ENCODE assay signal across 1 cellular context in the genomic region with DNA sequence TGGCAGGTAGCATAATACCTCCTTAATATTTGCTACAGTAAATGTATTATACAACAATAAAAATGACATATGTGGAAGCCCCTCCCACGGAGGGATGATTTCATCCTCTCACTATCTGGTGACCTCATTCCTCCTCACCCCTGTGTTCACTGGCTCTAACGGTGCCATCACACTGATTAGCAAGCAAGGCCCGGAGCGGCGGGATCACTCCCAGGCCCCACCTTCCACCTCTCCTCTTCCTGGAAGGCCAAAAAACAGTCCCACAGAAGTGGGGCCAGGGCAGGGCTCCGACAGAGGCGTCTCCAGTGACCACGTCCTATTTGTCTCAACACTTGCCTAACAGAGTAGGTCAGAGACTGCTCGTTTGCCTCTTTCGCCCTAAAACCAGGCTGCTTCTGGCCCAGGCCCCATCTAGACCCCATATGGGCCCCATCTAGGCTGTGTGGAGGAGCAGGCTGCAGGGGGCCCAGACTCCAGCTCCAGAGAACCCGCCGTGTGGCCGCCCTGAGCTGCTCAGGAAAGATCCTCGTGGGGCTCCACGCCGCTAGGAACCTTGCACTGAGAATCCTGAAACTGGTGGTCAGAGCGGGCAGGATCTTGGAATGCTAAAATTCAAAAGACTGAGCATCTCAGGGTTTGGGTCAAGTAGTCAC.
TF ChIP-seq lines count a peak whose summit lies in the region.

No MANE protein-coding gene starts in this region.

TF ChIP-seq in K562, 482 proteins besides CTCF, POLR2A, EP300 and RAD21 (continued from another document and continues in another):
- TF ChIP-seq, protein P1, sequence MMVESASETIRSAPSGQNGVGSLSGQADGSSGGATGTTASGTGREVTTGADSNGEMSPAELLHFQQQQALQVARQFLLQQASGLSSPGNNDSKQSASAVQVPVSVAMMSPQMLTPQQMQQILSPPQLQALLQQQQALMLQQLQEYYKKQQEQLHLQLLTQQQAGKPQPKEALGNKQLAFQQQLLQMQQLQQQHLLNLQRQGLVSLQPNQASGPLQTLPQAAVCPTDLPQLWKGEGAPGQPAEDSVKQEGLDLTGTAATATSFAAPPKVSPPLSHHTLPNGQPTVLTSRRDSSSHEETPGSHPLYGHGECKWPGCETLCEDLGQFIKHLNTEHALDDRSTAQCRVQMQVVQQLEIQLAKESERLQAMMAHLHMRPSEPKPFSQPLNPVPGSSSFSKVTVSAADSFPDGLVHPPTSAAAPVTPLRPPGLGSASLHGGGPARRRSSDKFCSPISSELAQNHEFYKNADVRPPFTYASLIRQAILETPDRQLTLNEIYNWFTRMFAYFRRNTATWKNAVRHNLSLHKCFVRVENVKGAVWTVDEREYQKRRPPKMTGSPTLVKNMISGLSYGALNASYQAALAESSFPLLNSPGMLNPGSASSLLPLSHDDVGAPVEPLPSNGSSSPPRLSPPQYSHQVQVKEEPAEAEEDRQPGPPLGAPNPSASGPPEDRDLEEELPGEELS (CRISPR knock-in tag; IDR thresholded peaks at IDR 0.05; ENCODE audit: borderline replicate concordance) = peak; percentile 55; the same call in 1 of the 2 replicates
- TF ChIP-seq FOXJ2 (tag; IDR thresholded peaks at IDR 0.05) = no peak
- TF ChIP-seq ZNF239 (CRISPR knock-in tag; IDR thresholded peaks at IDR 0.05) = no peak
- no peak for TF ChIP-seq BRF1 (IDR thresholded peaks at IDR 0.05; ENCODE audit: borderline replicate concordance, extremely low read depth, insufficient read length)
- no peak for TF ChIP-seq SREBF2 (CRISPR knock-in tag; IDR thresholded peaks at IDR 0.05)
- no peak; the same call in 1 of the 2 replicates for TF ChIP-seq CBX1 (IDR thresholded peaks at IDR 0.05; ENCODE audit: low read depth)
- peak; percentile 24 to 89; a peak in 2 of 4 replicates for TF ChIP-seq TBL1XR1 (IDR thresholded peaks at IDR 0.05; ENCODE audit: low read length in 2 of 2)
- TF ChIP-seq FOS (IDR thresholded peaks at IDR 0.05; ENCODE audit: extremely low read depth, insufficient read length) = no peak
- peak; percentile 44; the same call in 1 of the 2 replicates for TF ChIP-seq ZBTB7A (IDR thresholded peaks at IDR 0.05; ENCODE audit: borderline replicate concordance, control insufficient read depth, low read depth, low read length)
- TF ChIP-seq HEY1 (CRISPR knock-in tag; IDR thresholded peaks at IDR 0.05; ENCODE audit: borderline replicate concordance) = no peak
- TF ChIP-seq, protein P2, sequence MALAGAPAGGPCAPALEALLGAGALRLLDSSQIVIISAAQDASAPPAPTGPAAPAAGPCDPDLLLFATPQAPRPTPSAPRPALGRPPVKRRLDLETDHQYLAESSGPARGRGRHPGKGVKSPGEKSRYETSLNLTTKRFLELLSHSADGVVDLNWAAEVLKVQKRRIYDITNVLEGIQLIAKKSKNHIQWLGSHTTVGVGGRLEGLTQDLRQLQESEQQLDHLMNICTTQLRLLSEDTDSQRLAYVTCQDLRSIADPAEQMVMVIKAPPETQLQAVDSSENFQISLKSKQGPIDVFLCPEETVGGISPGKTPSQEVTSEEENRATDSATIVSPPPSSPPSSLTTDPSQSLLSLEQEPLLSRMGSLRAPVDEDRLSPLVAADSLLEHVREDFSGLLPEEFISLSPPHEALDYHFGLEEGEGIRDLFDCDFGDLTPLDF (CRISPR knock-in tag; IDR thresholded peaks at IDR 0.05) = no peak
- TF ChIP-seq, protein P3, sequence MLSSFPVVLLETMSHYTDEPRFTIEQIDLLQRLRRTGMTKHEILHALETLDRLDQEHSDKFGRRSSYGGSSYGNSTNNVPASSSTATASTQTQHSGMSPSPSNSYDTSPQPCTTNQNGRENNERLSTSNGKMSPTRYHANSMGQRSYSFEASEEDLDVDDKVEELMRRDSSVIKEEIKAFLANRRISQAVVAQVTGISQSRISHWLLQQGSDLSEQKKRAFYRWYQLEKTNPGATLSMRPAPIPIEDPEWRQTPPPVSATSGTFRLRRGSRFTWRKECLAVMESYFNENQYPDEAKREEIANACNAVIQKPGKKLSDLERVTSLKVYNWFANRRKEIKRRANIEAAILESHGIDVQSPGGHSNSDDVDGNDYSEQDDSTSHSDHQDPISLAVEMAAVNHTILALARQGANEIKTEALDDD (IDR thresholded peaks at IDR 0.05) = no peak; the same call in 1 of the 2 replicates
- TF ChIP-seq ZNF551 (CRISPR knock-in tag; IDR thresholded peaks at IDR 0.05) = no peak
- TF ChIP-seq, protein P4, sequence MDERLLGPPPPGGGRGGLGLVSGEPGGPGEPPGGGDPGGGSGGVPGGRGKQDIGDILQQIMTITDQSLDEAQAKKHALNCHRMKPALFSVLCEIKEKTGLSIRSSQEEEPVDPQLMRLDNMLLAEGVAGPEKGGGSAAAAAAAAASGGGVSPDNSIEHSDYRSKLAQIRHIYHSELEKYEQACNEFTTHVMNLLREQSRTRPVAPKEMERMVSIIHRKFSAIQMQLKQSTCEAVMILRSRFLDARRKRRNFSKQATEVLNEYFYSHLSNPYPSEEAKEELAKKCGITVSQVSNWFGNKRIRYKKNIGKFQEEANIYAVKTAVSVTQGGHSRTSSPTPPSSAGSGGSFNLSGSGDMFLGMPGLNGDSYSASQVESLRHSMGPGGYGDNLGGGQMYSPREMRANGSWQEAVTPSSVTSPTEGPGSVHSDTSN (CRISPR knock-in tag; IDR thresholded peaks at IDR 0.05; ENCODE audit: low read depth) = no peak
- TF ChIP-seq, protein P4 (tag; conservative IDR thresholded peaks at IDR 0.05; ENCODE audit: low read depth) = no peak
- no peak for TF ChIP-seq ZNF699 (CRISPR knock-in tag; IDR thresholded peaks at IDR 0.05; ENCODE audit: insufficient replicate concordance)
- no peak for TF ChIP-seq CC2D1A (IDR thresholded peaks at IDR 0.05)
- TF ChIP-seq MXI1 (IDR thresholded peaks at IDR 0.05; ENCODE audit: low read depth, low read length) = no peak
- no peak for TF ChIP-seq FOXM1 (IDR thresholded peaks at IDR 0.05; ENCODE audit: low read depth)
- no peak for TF ChIP-seq FOXM1 (CRISPR knock-in tag; IDR thresholded peaks at IDR 0.05; ENCODE audit: low read depth)
- no peak for TF ChIP-seq HNRNPL (IDR thresholded peaks at IDR 0.05; ENCODE audit: low read depth, low read length)
- TF ChIP-seq NFYB (IDR thresholded peaks at IDR 0.05; ENCODE audit: extremely low read depth, insufficient read length) = no peak
- peak; percentile 98 for TF ChIP-seq JUN (IDR thresholded peaks at IDR 0.05; ENCODE audit: borderline replicate concordance, low read depth, low read length)
- TF ChIP-seq JUN (CRISPR knock-in tag; IDR thresholded peaks at IDR 0.05; ENCODE audit: borderline replicate concordance) = 0 out of 2 replicates have a peak, but pooled peaks have one; percentile 8
- no peak for TF ChIP-seq RBM17 (IDR thresholded peaks at IDR 0.05; ENCODE audit: borderline replicate concordance, low read depth, low read length)
- TF ChIP-seq CSDE1 (IDR thresholded peaks at IDR 0.05) = peak in 1 of 2 experiments; percentile 74; a peak in 2 of 4 replicates
- TF ChIP-seq, protein P5, sequence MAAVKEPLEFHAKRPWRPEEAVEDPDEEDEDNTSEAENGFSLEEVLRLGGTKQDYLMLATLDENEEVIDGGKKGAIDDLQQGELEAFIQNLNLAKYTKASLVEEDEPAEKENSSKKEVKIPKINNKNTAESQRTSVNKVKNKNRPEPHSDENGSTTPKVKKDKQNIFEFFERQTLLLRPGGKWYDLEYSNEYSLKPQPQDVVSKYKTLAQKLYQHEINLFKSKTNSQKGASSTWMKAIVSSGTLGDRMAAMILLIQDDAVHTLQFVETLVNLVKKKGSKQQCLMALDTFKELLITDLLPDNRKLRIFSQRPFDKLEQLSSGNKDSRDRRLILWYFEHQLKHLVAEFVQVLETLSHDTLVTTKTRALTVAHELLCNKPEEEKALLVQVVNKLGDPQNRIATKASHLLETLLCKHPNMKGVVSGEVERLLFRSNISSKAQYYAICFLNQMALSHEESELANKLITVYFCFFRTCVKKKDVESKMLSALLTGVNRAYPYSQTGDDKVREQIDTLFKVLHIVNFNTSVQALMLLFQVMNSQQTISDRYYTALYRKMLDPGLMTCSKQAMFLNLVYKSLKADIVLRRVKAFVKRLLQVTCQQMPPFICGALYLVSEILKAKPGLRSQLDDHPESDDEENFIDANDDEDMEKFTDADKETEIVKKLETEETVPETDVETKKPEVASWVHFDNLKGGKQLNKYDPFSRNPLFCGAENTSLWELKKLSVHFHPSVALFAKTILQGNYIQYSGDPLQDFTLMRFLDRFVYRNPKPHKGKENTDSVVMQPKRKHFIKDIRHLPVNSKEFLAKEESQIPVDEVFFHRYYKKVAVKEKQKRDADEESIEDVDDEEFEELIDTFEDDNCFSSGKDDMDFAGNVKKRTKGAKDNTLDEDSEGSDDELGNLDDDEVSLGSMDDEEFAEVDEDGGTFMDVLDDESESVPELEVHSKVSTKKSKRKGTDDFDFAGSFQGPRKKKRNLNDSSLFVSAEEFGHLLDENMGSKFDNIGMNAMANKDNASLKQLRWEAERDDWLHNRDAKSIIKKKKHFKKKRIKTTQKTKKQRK (IDR thresholded peaks at IDR 0.05; ENCODE audit: borderline replicate concordance, low read depth, low read length) = no peak
- 0 out of 2 replicates have a peak, but pooled peaks have one; percentile 16 for TF ChIP-seq TCF3 (CRISPR knock-in tag; IDR thresholded peaks at IDR 0.05)
- 0 out of 2 replicates have a peak, but pooled peaks have one; percentile 55 for TF ChIP-seq NR4A1 (CRISPR knock-in tag; IDR thresholded peaks at IDR 0.05)
- no peak for TF ChIP-seq NR4A1 (tag; IDR thresholded peaks at IDR 0.05)
- no peak for TF ChIP-seq TEAD1 (CRISPR knock-in tag; IDR thresholded peaks at IDR 0.05)
- TF ChIP-seq GTF2A2 (tag; IDR thresholded peaks at IDR 0.05) = no peak
- no peak for TF ChIP-seq KLF1 (tag; IDR thresholded peaks at IDR 0.05)
- TF ChIP-seq TSC22D4 (tag; IDR thresholded peaks at IDR 0.05) = no peak
- TF ChIP-seq, protein P6, sequence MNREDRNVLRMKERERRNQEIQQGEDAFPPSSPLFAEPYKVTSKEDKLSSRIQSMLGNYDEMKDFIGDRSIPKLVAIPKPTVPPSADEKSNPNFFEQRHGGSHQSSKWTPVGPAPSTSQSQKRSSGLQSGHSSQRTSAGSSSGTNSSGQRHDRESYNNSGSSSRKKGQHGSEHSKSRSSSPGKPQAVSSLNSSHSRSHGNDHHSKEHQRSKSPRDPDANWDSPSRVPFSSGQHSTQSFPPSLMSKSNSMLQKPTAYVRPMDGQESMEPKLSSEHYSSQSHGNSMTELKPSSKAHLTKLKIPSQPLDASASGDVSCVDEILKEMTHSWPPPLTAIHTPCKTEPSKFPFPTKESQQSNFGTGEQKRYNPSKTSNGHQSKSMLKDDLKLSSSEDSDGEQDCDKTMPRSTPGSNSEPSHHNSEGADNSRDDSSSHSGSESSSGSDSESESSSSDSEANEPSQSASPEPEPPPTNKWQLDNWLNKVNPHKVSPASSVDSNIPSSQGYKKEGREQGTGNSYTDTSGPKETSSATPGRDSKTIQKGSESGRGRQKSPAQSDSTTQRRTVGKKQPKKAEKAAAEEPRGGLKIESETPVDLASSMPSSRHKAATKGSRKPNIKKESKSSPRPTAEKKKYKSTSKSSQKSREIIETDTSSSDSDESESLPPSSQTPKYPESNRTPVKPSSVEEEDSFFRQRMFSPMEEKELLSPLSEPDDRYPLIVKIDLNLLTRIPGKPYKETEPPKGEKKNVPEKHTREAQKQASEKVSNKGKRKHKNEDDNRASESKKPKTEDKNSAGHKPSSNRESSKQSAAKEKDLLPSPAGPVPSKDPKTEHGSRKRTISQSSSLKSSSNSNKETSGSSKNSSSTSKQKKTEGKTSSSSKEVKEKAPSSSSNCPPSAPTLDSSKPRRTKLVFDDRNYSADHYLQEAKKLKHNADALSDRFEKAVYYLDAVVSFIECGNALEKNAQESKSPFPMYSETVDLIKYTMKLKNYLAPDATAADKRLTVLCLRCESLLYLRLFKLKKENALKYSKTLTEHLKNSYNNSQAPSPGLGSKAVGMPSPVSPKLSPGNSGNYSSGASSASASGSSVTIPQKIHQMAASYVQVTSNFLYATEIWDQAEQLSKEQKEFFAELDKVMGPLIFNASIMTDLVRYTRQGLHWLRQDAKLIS (CRISPR knock-in tag; IDR thresholded peaks at IDR 0.05) = no peak; the same call in 1 of the 2 replicates
- peak; percentile 46; the same call in 1 of the 2 replicates for TF ChIP-seq PHF21A (IDR thresholded peaks at IDR 0.05; ENCODE audit: borderline replicate concordance, low read depth)
- TF ChIP-seq, protein P7, sequence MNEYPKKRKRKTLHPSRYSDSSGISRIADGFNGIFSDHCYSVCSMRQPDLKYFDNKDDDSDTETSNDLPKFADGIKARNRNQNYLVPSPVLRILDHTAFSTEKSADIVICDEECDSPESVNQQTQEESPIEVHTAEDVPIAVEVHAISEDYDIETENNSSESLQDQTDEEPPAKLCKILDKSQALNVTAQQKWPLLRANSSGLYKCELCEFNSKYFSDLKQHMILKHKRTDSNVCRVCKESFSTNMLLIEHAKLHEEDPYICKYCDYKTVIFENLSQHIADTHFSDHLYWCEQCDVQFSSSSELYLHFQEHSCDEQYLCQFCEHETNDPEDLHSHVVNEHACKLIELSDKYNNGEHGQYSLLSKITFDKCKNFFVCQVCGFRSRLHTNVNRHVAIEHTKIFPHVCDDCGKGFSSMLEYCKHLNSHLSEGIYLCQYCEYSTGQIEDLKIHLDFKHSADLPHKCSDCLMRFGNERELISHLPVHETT (CRISPR knock-in tag; conservative IDR thresholded peaks at IDR 0.05 in 1 of 2, IDR thresholded peaks at IDR 0.05 in 1 of 2) = 0 out of 4 replicates have a peak, but pooled peaks of 1 of the 2 experiments have one; percentile 48
- TF ChIP-seq KLF10 (CRISPR knock-in tag; IDR thresholded peaks at IDR 0.05) = no peak
- TF ChIP-seq MCM3 (IDR thresholded peaks at IDR 0.05) = no peak
- TF ChIP-seq PTTG1 (tag; IDR thresholded peaks at IDR 0.05; ENCODE audit: low read depth) = no peak
- no peak for TF ChIP-seq SAP30 (IDR thresholded peaks at IDR 0.05; ENCODE audit: borderline replicate concordance, insufficient read depth, low read depth, low read length, poor library complexity, severe bottlenecking)
- no peak for TF ChIP-seq ZFP30 (CRISPR knock-in tag; IDR thresholded peaks at IDR 0.05; ENCODE audit: borderline replicate concordance)
